22 cellular contexts compared by ENCODE assay signal in genomic region chr10:57018452-57018851, GRCh38.
DNase-seq lines count a peak whose midpoint lies in the region; ATAC-seq and TF ChIP-seq lines count a peak whose summit lies in the region.
"Had no signal": no experiment of that assay in that cellular context is flagged by ENCODE, and none has a peak within 500 bp of the region (broad histone marks: within the 10 kb centered on the region; RNA-seq: fewer than 3 reads in every experiment).

No MANE protein-coding gene starts in this region.

- no peak overlapping the region for H3K4me3 ChIP-seq in neuronal stem cell (ENCODE audit: low read length in 2 of 2)
- H3K4me3 ChIP-seq: BLaER1 treated with 17β-estradiol and CSF1 and Interleukin-3, amounts not matched to agents 10 nM and 100 nM; MG63; SJSA1 had no signal

- no CpG with 5 or more reads among the region's 1 CpG for WGBS in neuronal stem cell (ENCODE audit: extremely low coverage in 2 of 2, insufficient read length in 2 of 2, insufficient replicate concordance in 1 of 2), 2 donors

- H3K23ac ChIP-seq in neuronal stem cell (ENCODE audit: low read depth, low read length, poor library complexity) = no peak overlapping the region

- H4K91ac ChIP-seq in neuronal stem cell (ENCODE audit: low read depth, low read length, poor library complexity) = no peak overlapping the region

- H3K14ac ChIP-seq in neuronal stem cell (ENCODE audit: low read length) = no peak overlapping the region

- H2BK120ac ChIP-seq in neuronal stem cell (ENCODE audit: low read depth, low read length) = no peak overlapping the region

- H3K27ac ChIP-seq in neuronal stem cell (replicated peaks; ENCODE audit: low read length) = no peak overlapping the region
- H3K27ac ChIP-seq: 22Rv1; BLaER1 treated with 17β-estradiol and CSF1 and Interleukin-3, amounts not matched to agents 10 nM and 100 nM; SJSA1 had no signal

- H2BK12ac ChIP-seq in neuronal stem cell (ENCODE audit: low read length) = no peak overlapping the region

- ATAC-seq in GM21526 (IDR thresholded peaks at IDR 0.05; ENCODE audit: low FRiP score, unreplicated experiment) (no peak), GM18505 (IDR thresholded peaks at IDR 0.05; ENCODE audit: unreplicated experiment) (no peak)

- H3K9ac ChIP-seq in neuronal stem cell (ENCODE audit: low read depth, low read length, poor library complexity) = no peak overlapping the region
- H3K9ac ChIP-seq: BLaER1 treated with 17β-estradiol and CSF1 and Interleukin-3, amounts not matched to agents 10 nM and 100 nM had no signal

- H3K79me1 ChIP-seq in neuronal stem cell (ENCODE audit: low read depth, low read length) = no peaks in the 10 kb centered on the region

- no peak overlapping the region for H3K18ac ChIP-seq in neuronal stem cell (ENCODE audit: low read length)

- H3K4me2 ChIP-seq in neuronal stem cell (ENCODE audit: insufficient read depth, low read length, poor library complexity, severe bottlenecking) = no peak overlapping the region
- H3K4me2 ChIP-seq: BLaER1 treated with 17β-estradiol and CSF1 and Interleukin-3, amounts not matched to agents 10 nM and 100 nM had no signal

- H3K4me1 ChIP-seq in neuronal stem cell (ENCODE audit: control insufficient read depth in 2 of 2, insufficient read depth in 1 of 2, low read depth in 1 of 2, low read length in 2 of 2) = peaks cover 0 to 8% of the 10 kb centered on the region in 2 donors
- H3K4me1 ChIP-seq: BLaER1 treated with 17β-estradiol and CSF1 and Interleukin-3, amounts not matched to agents 10 nM and 100 nM; SJSA1 had no signal

- H2AFZ ChIP-seq in neuronal stem cell (ENCODE audit: low read length) = peak overlapping the region; percentile 73

- DNase-seq in NCI-H146 (lab: John Stamatoyannopoulos, UW) (peak; percentile 51), NCI-H146 treated with DMSO at 0.1 percent for 48 hours (lab: John Stamatoyannopoulos, UW; ENCODE audit: unreplicated experiment) (no peak), SK-MEL-5 (ENCODE audit: low read depth, low spot score) (peak; percentile 47), iPS DF 4.7 (ENCODE audit: extremely low read depth, low spot score) (peak; percentile 38), neuronal stem cell (ENCODE audit: low spot score) (no peak), DMS153 (lab: John Stamatoyannopoulos, UW) (no peak)
- DNase-seq: CD4-positive, alpha-beta memory T cell; GF-D8; Kasumi-1; MG63; NCI-H1092; NCI-H1436 treated with DMSO at 0.1 percent for 48 hours; NCI-H2029 treated with DMSO at 0.1 percent for 48 hours; NCI-H345; NCI-H524; NCI-H82; OCI-M1 had no signal

- no peak overlapping the region for H2AK5ac ChIP-seq in neuronal stem cell (ENCODE audit: low read depth, low read length)

- in situ Hi-C loops in SK-MEL-5 (cut with HindIII; ENCODE audit: low pct_unique_long_range_greater_than_20kb, low sequenced_read_pairs) = no loop called here

- TF ChIP-seq POLR2A in GM18505 (IDR thresholded peaks at IDR 0.05; ENCODE audit: borderline replicate concordance, extremely low read depth, insufficient read depth, insufficient read length) = no peak

- H3K9me3 ChIP-seq in neuronal stem cell (replicated peaks in 1 of 2; ENCODE audit: control insufficient read depth in 2 of 2, insufficient read depth in 1 of 2, low read depth in 1 of 2, low read length in 2 of 2) = peaks cover 6 to 8% of the 10 kb centered on the region in 2 donors
- H3K9me3 ChIP-seq: BLaER1 treated with 17β-estradiol and CSF1 and Interleukin-3, amounts not matched to agents 10 nM and 100 nM; MG63 had no signal

- H2BK5ac ChIP-seq in neuronal stem cell (ENCODE audit: low read length) = no peak overlapping the region

- no peak overlapping the region for H3K4ac ChIP-seq in neuronal stem cell (ENCODE audit: low read length)

- no peaks in the 10 kb centered on the region for H3K27me3 ChIP-seq in neuronal stem cell (ENCODE audit: control insufficient read depth in 3 of 3, insufficient read depth in 3 of 3, low read depth in 1 of 3, low read length in 3 of 3)
- H3K27me3 ChIP-seq: BLaER1 treated with 17β-estradiol and CSF1 and Interleukin-3, amounts not matched to agents 10 nM and 100 nM; MG63; SJSA1 had no signal

- no peak overlapping the region for H4K8ac ChIP-seq in neuronal stem cell (ENCODE audit: low read depth, low read length)

- no peak overlapping the region for H2BK15ac ChIP-seq in neuronal stem cell (ENCODE audit: low read length)

- H3K36me3 ChIP-seq in neuronal stem cell (replicated peaks in 1 of 2; ENCODE audit: control insufficient read depth in 2 of 2, insufficient read depth in 2 of 2, low read length in 2 of 2) = no peaks in the 10 kb centered on the region
- H3K36me3 ChIP-seq: BLaER1 treated with 17β-estradiol and CSF1 and Interleukin-3, amounts not matched to agents 10 nM and 100 nM; MG63; SJSA1 had no signal

Comparison
In these comparisons a context has a peak if more than half of its experiments do, and no peak if none do; other contexts are left out.
1. DNase-seq: peak in NCI-H146 (single experiment), SK-MEL-5 (single experiment) and iPS DF 4.7 (single experiment); none in NCI-H146 treated with DMSO at 0.1 percent for 48 hours (single experiment), neuronal stem cell (single experiment) and DMS153 (single experiment).